Comparison of ENCODE assay signal across 29 cellular contexts in the genomic region with DNA sequence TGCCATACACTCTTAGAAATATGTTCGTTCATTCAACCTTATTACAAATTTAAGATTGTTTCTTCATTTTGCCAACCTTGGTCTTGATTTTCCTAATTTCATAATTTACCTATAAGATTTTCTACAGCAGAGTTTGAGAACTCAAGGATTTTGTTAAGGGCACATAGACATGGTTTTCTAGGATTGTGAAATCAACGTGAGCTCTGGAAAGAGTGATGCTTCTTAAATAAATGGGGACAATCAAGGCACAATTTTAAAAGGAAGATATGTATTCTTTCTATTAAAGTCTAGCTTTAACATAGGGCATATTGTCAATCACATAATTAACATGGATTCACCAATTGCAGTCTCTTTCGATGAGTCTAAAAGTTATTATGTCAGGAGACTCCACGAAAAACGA.
"Had no signal": no experiment of that assay in that cellular context is flagged by ENCODE, and none has a peak within 500 bp of the region (broad histone marks: within the 10 kb centered on the region; RNA-seq: fewer than 3 reads in every experiment).

No MANE protein-coding gene starts in this region.

- H3K4me3 Mint-ChIP-seq: stimulated activated effector memory CD8-positive, alpha-beta T cell treated with anti-CD3 and anti-CD28 coated beads, Interleukin-12 subunit alpha, Interleukin-12 subunit beta, amount 100 ng/mL, for 72 hours; stimulated activated memory B cell treated with anti-CD40 and anti-IgM and Interleukin-4, amounts not matched to agents 10 μg/mL and 1 μg/mL and 100 μg/mL, for 72 hours; stimulated activated naive B cell treated with anti-CD40 and anti-IgM and Interleukin-4, amounts not matched to agents 10 μg/mL and 1 μg/mL and 100 μg/mL, for 72 hours; stimulated activated naive CD8-positive, alpha-beta T cell treated with anti-CD3 and anti-CD28 coated beads, Interleukin-15, amount 100 ng/mL, for 72 hours; stimulated activated naive CD8-positive, alpha-beta T cell treated with anti-CD3 and anti-CD28 coated beads, Interleukin-15, Interleukin-2, amounts not matched to agents 100 ng/mL and 50 ng/mL, for 24 hours; type B pancreatic cell had no signal

- H3K9me3 ChIP-seq: stomach, suprapubic skin, testis, thoracic aorta, thyroid gland, tibial artery, tibial nerve, transverse colon, upper lobe of left lung, upper lobe of right lung, uterus, vagina had no signal

- ATAC-seq: stimulated activated effector memory CD8-positive, alpha-beta T cell treated with anti-CD3 and anti-CD28 coated beads, Interleukin-12 subunit alpha, Interleukin-12 subunit beta, amount 100 ng/mL, for 72 hours; stimulated activated memory B cell treated with anti-CD40 and anti-IgM and Interleukin-4, amounts not matched to agents 10 μg/mL and 1 μg/mL and 100 μg/mL, for 72 hours; stimulated activated naive B cell treated with anti-CD40 and anti-IgM and Interleukin-4, amounts not matched to agents 10 μg/mL and 1 μg/mL and 100 μg/mL, for 72 hours; stimulated activated naive CD8-positive, alpha-beta T cell treated with anti-CD3 and anti-CD28 coated beads, Interleukin-15, amount 100 ng/mL, for 72 hours; stimulated activated naive CD8-positive, alpha-beta T cell treated with anti-CD3 and anti-CD28 coated beads, Interleukin-15, Interleukin-2, amounts not matched to agents 100 U/mL and 50 U/mL, for 24 hours; upper lobe of right lung had no signal

- H3K27ac Mint-ChIP-seq: stimulated activated effector memory CD8-positive, alpha-beta T cell treated with anti-CD3 and anti-CD28 coated beads, Interleukin-12 subunit alpha, Interleukin-12 subunit beta, amount 100 ng/mL, for 72 hours; stimulated activated memory B cell treated with anti-CD40 and anti-IgM and Interleukin-4, amounts not matched to agents 10 μg/mL and 1 μg/mL and 100 μg/mL, for 72 hours; stimulated activated naive B cell treated with anti-CD40 and anti-IgM and Interleukin-4, amounts not matched to agents 10 μg/mL and 1 μg/mL and 100 μg/mL, for 72 hours; stimulated activated naive CD8-positive, alpha-beta T cell treated with anti-CD3 and anti-CD28 coated beads, Interleukin-15, amount 100 ng/mL, for 72 hours; stimulated activated naive CD8-positive, alpha-beta T cell treated with anti-CD3 and anti-CD28 coated beads, Interleukin-15, Interleukin-2, amounts not matched to agents 100 ng/mL and 50 ng/mL, for 24 hours; type B pancreatic cell had no signal

- H3K4me3 ChIP-seq: stomach, suprapubic skin, testis, thoracic aorta, thyroid gland, tibial artery, tibial nerve, transverse colon, upper lobe of left lung, upper lobe of right lung, uterus, vagina had no signal

- H3K27ac ChIP-seq: stomach, suprapubic skin, testis, thoracic aorta, thyroid gland, tibial artery, tibial nerve, transverse colon, upper lobe of left lung, upper lobe of right lung, uterus, vagina had no signal

- DNase-seq: stimulated activated CD4-positive, alpha-beta T cell treated with anti-CD3 and anti-CD28 coated beads, Interleukin-2, amount 100 ng/mL, for 48 hours; stimulated activated CD4-positive, alpha-beta T cell treated with anti-CD3 and anti-CD28 coated beads, Interleukin-4, amount 100 ng/mL, for 1 hour; stimulated activated CD4-positive, alpha-beta T cell treated with anti-CD3 and anti-CD28 coated beads, Interleukin-4, amount 100 ng/mL, for 24 hours; stimulated activated CD4-positive, alpha-beta T cell treated with anti-CD3 and anti-CD28 coated beads, Interleukin-4, amount 100 ng/mL, for 4 hours; stimulated activated CD8-positive, alpha-beta memory T cell treated with anti-CD3 and anti-CD28 coated beads, Interleukin-4, amount 100 ng/mL, for 48 hours; stimulated activated naive B cell treated with anti-CD40 and anti-IgM and Interleukin-4, amounts not matched to agents 10 μg/mL and 1 μg/mL and 100 μg/mL, for 72 hours; stimulated activated naive CD4-positive, alpha-beta T cell; stimulated activated naive CD4-positive, alpha-beta T cell treated with Interleukin-2 at 50 U/mL for 16 hours; stimulated activated naive CD8-positive, alpha-beta T cell treated with anti-CD3 and anti-CD28 coated beads, Interleukin-15, amount 100 ng/mL, for 72 hours; stimulated activated naive CD8-positive, alpha-beta T cell treated with anti-CD3 and anti-CD28 coated beads, Interleukin-15, Interleukin-2, amounts not matched to agents 100 U/mL and 50 U/mL, for 24 hours; stomach; substantia nigra; testis; thyroid gland; tibial artery; transverse colon; trophoblast cell; upper lobe of left lung; upper lobe of right lung; uterus had no signal

- H3K4me1 Mint-ChIP-seq: stimulated activated effector memory CD8-positive, alpha-beta T cell treated with anti-CD3 and anti-CD28 coated beads, Interleukin-12 subunit alpha, Interleukin-12 subunit beta, amount 100 ng/mL, for 72 hours; stimulated activated memory B cell treated with anti-CD40 and anti-IgM and Interleukin-4, amounts not matched to agents 10 μg/mL and 1 μg/mL and 100 μg/mL, for 72 hours; stimulated activated naive B cell treated with anti-CD40 and anti-IgM and Interleukin-4, amounts not matched to agents 10 μg/mL and 1 μg/mL and 100 μg/mL, for 72 hours; stimulated activated naive CD8-positive, alpha-beta T cell treated with anti-CD3 and anti-CD28 coated beads, Interleukin-15, amount 100 ng/mL, for 72 hours had no signal

- H3K36me3 Mint-ChIP-seq: stimulated activated effector memory CD8-positive, alpha-beta T cell treated with anti-CD3 and anti-CD28 coated beads, Interleukin-12 subunit alpha, Interleukin-12 subunit beta, amount 100 ng/mL, for 72 hours; stimulated activated memory B cell treated with anti-CD40 and anti-IgM and Interleukin-4, amounts not matched to agents 10 μg/mL and 1 μg/mL and 100 μg/mL, for 72 hours; stimulated activated naive B cell treated with anti-CD40 and anti-IgM and Interleukin-4, amounts not matched to agents 10 μg/mL and 1 μg/mL and 100 μg/mL, for 72 hours; type B pancreatic cell had no signal

- H3K36me3 ChIP-seq: stomach, suprapubic skin, thoracic aorta, thyroid gland, tibial artery, tibial nerve, transverse colon, upper lobe of left lung, upper lobe of right lung, uterus, vagina had no signal

- H3K27me3 ChIP-seq: stomach, suprapubic skin, testis, thyroid gland, tibial artery, tibial nerve, transverse colon, upper lobe of left lung, upper lobe of right lung, uterus, vagina had no signal

- FAIRE-seq: urothelium cell line had no signal

- H3K4me1 ChIP-seq: stomach, suprapubic skin, testis, thyroid gland, tibial nerve, transverse colon, upper lobe of left lung, upper lobe of right lung, uterus, vagina had no signal

- H3K9me3 Mint-ChIP-seq: stimulated activated memory B cell treated with anti-CD40 and anti-IgM and Interleukin-4, amounts not matched to agents 10 μg/mL and 1 μg/mL and 100 μg/mL, for 72 hours; stimulated activated naive CD8-positive, alpha-beta T cell treated with anti-CD3 and anti-CD28 coated beads, Interleukin-15, amount 100 ng/mL, for 72 hours; stimulated activated naive CD8-positive, alpha-beta T cell treated with anti-CD3 and anti-CD28 coated beads, Interleukin-15, Interleukin-2, amounts not matched to agents 100 ng/mL and 50 ng/mL, for 24 hours; type B pancreatic cell had no signal

- H3K27me3 Mint-ChIP-seq: stimulated activated memory B cell treated with anti-CD40 and anti-IgM and Interleukin-4, amounts not matched to agents 10 μg/mL and 1 μg/mL and 100 μg/mL, for 72 hours; stimulated activated naive CD8-positive, alpha-beta T cell treated with anti-CD3 and anti-CD28 coated beads, Interleukin-15, Interleukin-2, amounts not matched to agents 100 ng/mL and 50 ng/mL, for 24 hours; type B pancreatic cell had no signal
